ENCODE assay signal across 7 cellular contexts in the genomic region with DNA sequence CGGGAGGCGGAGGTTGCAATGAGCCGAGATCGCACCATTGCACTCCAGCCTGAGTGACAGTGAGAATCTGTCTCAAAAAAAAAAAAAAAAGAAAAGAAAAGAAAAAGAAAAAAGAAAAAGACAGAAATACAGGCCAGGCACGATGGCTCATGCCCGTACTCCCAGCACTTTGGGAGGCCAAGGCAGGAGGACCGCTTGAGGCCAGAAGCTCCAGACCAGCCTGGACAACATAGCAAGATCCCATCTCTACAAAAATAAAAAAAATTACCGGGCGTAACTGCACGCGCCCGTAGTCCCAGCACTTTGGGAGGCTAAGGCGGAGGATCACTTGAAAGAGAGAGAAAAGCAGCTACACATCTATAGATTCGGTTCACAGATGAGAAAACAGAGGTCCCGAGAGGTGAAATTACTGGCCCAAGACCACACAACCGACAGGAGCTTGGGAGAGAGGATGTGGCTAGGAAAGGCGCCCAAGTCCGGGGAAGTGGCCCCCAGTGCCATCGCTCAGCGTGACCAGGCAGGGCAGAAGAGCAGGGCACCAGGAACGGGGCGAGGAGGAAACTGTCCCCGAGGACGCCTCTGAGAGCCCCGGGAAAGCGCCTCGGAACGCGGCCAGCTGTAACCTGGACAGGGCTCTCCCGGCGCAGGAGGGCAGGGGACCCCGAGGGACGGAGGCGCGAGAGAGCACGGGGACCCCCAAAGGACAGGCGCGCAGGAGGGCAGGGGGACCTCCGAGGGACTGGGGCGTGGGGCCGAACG. TPM values are rescaled to one million over a fixed set of nuclear protein-coding genes. Genes with fewer than 3 reads are reported as not detected.
DNase-seq lines count a peak whose midpoint lies in the region; ATAC-seq and TF ChIP-seq lines count a peak whose summit lies in the region.

No MANE protein-coding gene starts in this region.

- peaks cover 2 to 24% (median 15%) of the 10 kb centered on the region in 4 donors for H3K4me1 Mint-ChIP-seq in naive thymus-derived CD8-positive, alpha-beta T cell

- TF ChIP-seq POLR2A in erythroblast (IDR thresholded peaks at IDR 0.05; ENCODE audit: low read length) = no peak

- peak overlapping the region; percentile 97 for H3K4me2 ChIP-seq in SK-N-SH

- peak; percentile 33 for DNase-seq in GM13976 (ENCODE audit: low spot score)
- DNase-seq in SK-N-SH = no peak
- peak; percentile 59 to 69 for DNase-seq in erythroblast (lab: John Stamatoyannopoulos, UW)
- DNase-seq in naive thymus-derived CD8-positive, alpha-beta T cell = peak in 2 of 10 donors; percentile 1 to 12
- DNase-seq in cortex of kidney (lab: John Stamatoyannopoulos, UW) = no peak
- DNase-seq in NCI-H2196 (lab: John Stamatoyannopoulos, UW; ENCODE audit: unreplicated experiment) = no peak

- H3K9me2 ChIP-seq in SK-N-SH = no peaks in the 10 kb centered on the region

- peak overlapping the region; percentile 85 for H2AFZ ChIP-seq in SK-N-SH (ENCODE audit: low read depth)

- H3K36me3 Mint-ChIP-seq in naive thymus-derived CD8-positive, alpha-beta T cell = no peaks in the 10 kb centered on the region

- H4K20me1 ChIP-seq in SK-N-SH (ENCODE audit: insufficient read depth) = no peaks in the 10 kb centered on the region

- POLR2A ChIA-PET in SK-N-SH (lab: Yijun Ruan, JAX) = interaction anchor here (0.7 to 1.2 kb wide), 2 partner anchors 53 to 71 kb away, joined by 3 to 4 read pairs; partner anchors contain the start of gene NUDT1
- POLR2A ChIA-PET in naive thymus-derived CD8-positive, alpha-beta T cell (lab: Charles Lee) = interaction anchor here (0.7 to 1.7 kb wide), 2 partner anchors 41 to 152 kb away, joined by 4 to 7 read pairs; partner anchors contain the start of gene EIF3B

- peak overlapping the region; percentile 87 for H3K9ac ChIP-seq in SK-N-SH

- peak overlapping the region; percentile 60 to 98 for H3K4me3 ChIP-seq in SK-N-SH (ENCODE audit: low read depth in 2 of 2, low read length in 1 of 2)

- H3K9me3 Mint-ChIP-seq in naive thymus-derived CD8-positive, alpha-beta T cell = no peaks in the 10 kb centered on the region

- in situ Hi-C loops in GM13976 (cut with MboI; ENCODE audit: low sequenced_read_pairs, unreplicated experiment) = no loop called here

- H3K9me3 ChIP-seq in SK-N-SH = no peaks in the 10 kb centered on the region

- peaks cover 0 to 3% of the 10 kb centered on the region in 2 experiments; a peak in 1 of 4 replicates for H3K4me1 ChIP-seq in SK-N-SH (ENCODE audit: control insufficient read depth in 1 of 2, insufficient read depth in 2 of 2, low read depth in 1 of 2, low read length in 1 of 2)

- no peak for TF ChIP-seq CTCF in GM13976 (IDR thresholded peaks at IDR 0.05; ENCODE audit: borderline replicate concordance, control extremely low read depth, extremely low read depth, insufficient read depth, missing control alignments)
- TF ChIP-seq CTCF in SK-N-SH (IDR thresholded peaks at IDR 0.05) = no peak

- no peak for TF ChIP-seq EP300 in SK-N-SH (IDR thresholded peaks at IDR 0.05; ENCODE audit: borderline replicate concordance in 1 of 2, low read depth in 1 of 2, low read length in 1 of 2)

- ATAC-seq in HG02938 (IDR thresholded peaks at IDR 0.05; ENCODE audit: unreplicated experiment) = peak; percentile 14
- ATAC-seq in naive thymus-derived CD8-positive, alpha-beta T cell = peak in 1 of 2 donors; percentile 3

- peak overlapping the region in 9 of 10 donors; percentile 83 to 95 (median 91) for H3K4me3 Mint-ChIP-seq in naive thymus-derived CD8-positive, alpha-beta T cell

- H3K27ac ChIP-seq in SK-N-SH (ENCODE audit: low read depth in 2 of 2, low read length in 1 of 2) = peak overlapping the region; percentile 2 to 22; a peak in 3 of 4 replicates

- WGBS in SK-N-SH (ENCODE audit: low lambda C conversion rate) = 20% methylated on average over 39 of the region's 42 CpGs

- H3K36me3 ChIP-seq in SK-N-SH (replicated peaks in 1 of 2; ENCODE audit: control insufficient read depth in 1 of 2, insufficient read depth in 2 of 2, low read length in 1 of 2) = no peaks in the 10 kb centered on the region

- no peaks in the 10 kb centered on the region for H3K27me3 Mint-ChIP-seq in naive thymus-derived CD8-positive, alpha-beta T cell

- H3F3A ChIP-seq in SK-N-SH (replicated peaks; ENCODE audit: insufficient read depth) = peaks cover 7% of the 10 kb centered on the region

- no peak for TF ChIP-seq RAD21 in SK-N-SH (IDR thresholded peaks at IDR 0.05; ENCODE audit: low read length)

- H3K27ac Mint-ChIP-seq in naive thymus-derived CD8-positive, alpha-beta T cell = peak overlapping the region; percentile 22 to 97 (median 84)

- H3K27me3 ChIP-seq in SK-N-SH (ENCODE audit: insufficient read depth) = no peaks in the 10 kb centered on the region

- peaks cover 53% of the 10 kb centered on the region for H3K79me2 ChIP-seq in SK-N-SH (ENCODE audit: insufficient read depth)

- CTCF ChIA-PET in SK-N-SH (lab: Yijun Ruan, JAX) = interaction anchor here (0.7 to 1.3 kb wide), 2 partner anchors 15 to 78 kb away, joined by 3 read pairs; no protein-coding TSS in a partner anchor

TF ChIP-seq in SK-N-SH, 30 proteins besides CTCF, POLR2A, EP300 and RAD21:
- TF ChIP-seq MXI1 (IDR thresholded peaks at IDR 0.05; ENCODE audit: low read depth, low read length) = no peak
- TF ChIP-seq SIN3A (IDR thresholded peaks at IDR 0.05; ENCODE audit: borderline replicate concordance, low read depth, low read length) = 0 out of 2 replicates have a peak, but pooled peaks have one; percentile 11
- TF ChIP-seq USF2 (IDR thresholded peaks at IDR 0.05; ENCODE audit: borderline replicate concordance, low read depth, low read length) = no peak
- no peak for TF ChIP-seq YY1 (IDR thresholded peaks at IDR 0.05; ENCODE audit: low read depth)
- no peak for TF ChIP-seq TCF12 (IDR thresholded peaks at IDR 0.05)
- no peak for TF ChIP-seq NRF1 (IDR thresholded peaks at IDR 0.05; ENCODE audit: low read depth, low read length)
- no peak for TF ChIP-seq GATA2 (CRISPR knock-in tag; IDR thresholded peaks at IDR 0.05)
- TF ChIP-seq, protein P1, sequence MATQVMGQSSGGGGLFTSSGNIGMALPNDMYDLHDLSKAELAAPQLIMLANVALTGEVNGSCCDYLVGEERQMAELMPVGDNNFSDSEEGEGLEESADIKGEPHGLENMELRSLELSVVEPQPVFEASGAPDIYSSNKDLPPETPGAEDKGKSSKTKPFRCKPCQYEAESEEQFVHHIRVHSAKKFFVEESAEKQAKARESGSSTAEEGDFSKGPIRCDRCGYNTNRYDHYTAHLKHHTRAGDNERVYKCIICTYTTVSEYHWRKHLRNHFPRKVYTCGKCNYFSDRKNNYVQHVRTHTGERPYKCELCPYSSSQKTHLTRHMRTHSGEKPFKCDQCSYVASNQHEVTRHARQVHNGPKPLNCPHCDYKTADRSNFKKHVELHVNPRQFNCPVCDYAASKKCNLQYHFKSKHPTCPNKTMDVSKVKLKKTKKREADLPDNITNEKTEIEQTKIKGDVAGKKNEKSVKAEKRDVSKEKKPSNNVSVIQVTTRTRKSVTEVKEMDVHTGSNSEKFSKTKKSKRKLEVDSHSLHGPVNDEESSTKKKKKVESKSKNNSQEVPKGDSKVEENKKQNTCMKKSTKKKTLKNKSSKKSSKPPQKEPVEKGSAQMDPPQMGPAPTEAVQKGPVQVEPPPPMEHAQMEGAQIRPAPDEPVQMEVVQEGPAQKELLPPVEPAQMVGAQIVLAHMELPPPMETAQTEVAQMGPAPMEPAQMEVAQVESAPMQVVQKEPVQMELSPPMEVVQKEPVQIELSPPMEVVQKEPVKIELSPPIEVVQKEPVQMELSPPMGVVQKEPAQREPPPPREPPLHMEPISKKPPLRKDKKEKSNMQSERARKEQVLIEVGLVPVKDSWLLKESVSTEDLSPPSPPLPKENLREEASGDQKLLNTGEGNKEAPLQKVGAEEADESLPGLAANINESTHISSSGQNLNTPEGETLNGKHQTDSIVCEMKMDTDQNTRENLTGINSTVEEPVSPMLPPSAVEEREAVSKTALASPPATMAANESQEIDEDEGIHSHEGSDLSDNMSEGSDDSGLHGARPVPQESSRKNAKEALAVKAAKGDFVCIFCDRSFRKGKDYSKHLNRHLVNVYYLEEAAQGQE (IDR thresholded peaks at IDR 0.05; ENCODE audit: low read depth, low read length) = no peak
- TF ChIP-seq JUND (IDR thresholded peaks at IDR 0.05) = no peak
TF ChIP-seq in SK-N-SH: peak in this region for 1.

RNA-seq across cellular contexts. Expression of gene SNX8, which starts 0.6 kb away (rescaled TPM):
- 20.6 and 21.1 TPM in 2 replicates for polyA plus RNA-seq in SK-N-SH (2012; rRNA removed)
- polyA plus RNA-seq in SK-N-SH (2012; cell fraction: cytosol; rRNA removed) = 13.3 and 15.9 TPM in 2 replicates
- 25.3 and 31.1 TPM in 2 replicates for polyA plus RNA-seq in SK-N-SH (2012; cell fraction: nucleus; rRNA removed)
- 1 to 10 TPM; 7.6 to 9.8 TPM for total RNA-seq in naive thymus-derived CD8-positive, alpha-beta T cell
- 10 to 100 TPM in 1 of 3 donors, 1 to 10 TPM in 2; 3.4 to 10.9 (median 5.6) TPM for polyA plus RNA-seq in naive thymus-derived CD8-positive, alpha-beta T cell

RNA-seq across cellular contexts. Expression of gene EIF3B, which starts 41.0 kb away (rescaled TPM):
- 140 and 151 TPM in 2 replicates for polyA plus RNA-seq in SK-N-SH (2012; rRNA removed)
- 102 and 103 TPM in 2 replicates for polyA plus RNA-seq in SK-N-SH (2012; cell fraction: cytosol; rRNA removed)
- polyA plus RNA-seq in SK-N-SH (2012; cell fraction: nucleus; rRNA removed) = 424 and 428 TPM in 2 replicates
- total RNA-seq in naive thymus-derived CD8-positive, alpha-beta T cell = 100 to 1,000 TPM; 153 to 162 TPM
- polyA plus RNA-seq in naive thymus-derived CD8-positive, alpha-beta T cell = 100 to 1,000 TPM in 2 of 3 donors, 10 to 100 TPM in 1; 96.5 to 164 (median 114) TPM

Comparison
In these comparisons a context has a peak if more than half of its experiments do, and no peak if none do; other contexts are left out.
1. DNase-seq: peak in GM13976 (single experiment) and erythroblast (2 of 2); none in SK-N-SH (single experiment), cortex of kidney (single experiment) and NCI-H2196 (single experiment).